Comparison of ENCODE assay signal across 9 cellular contexts in the genomic region with DNA sequence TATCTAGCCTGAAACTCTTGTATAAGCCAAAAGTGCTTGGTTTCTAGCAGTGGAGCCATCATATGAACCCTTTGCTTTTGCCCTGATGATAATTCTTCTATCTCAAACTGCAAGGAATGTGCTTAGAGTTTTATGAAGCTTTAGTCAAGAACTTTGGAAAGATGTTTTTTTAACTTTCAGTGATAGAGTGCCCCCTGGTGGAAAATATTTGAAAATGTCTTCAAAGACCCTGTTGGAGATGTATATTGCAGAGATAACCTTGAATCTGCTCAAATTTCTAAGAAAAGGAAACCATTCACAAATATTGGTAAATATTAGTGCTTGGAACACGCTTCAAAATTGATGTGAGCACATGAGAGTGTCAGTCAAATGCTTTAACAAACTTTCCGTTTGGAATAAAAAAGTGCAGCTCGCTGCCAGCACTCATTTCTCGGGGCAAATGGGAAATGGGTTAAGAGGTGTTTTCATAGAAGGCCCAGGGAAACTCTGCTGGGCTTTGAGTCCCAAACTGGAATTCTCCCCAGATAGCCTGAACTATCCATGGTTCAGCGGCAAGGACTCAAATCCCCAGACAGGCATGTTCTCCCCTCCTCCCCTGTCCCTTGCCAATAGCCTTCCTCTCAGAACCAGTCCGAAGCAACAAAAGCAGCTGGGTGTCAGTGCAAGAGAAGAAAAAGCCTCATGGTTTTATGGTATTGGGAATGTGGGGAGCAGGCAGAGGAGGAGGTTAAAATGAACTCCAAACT.
DNase-seq lines count a peak whose midpoint lies in the region; ATAC-seq and TF ChIP-seq lines count a peak whose summit lies in the region.
"Had no signal": no experiment of that assay in that cellular context is flagged by ENCODE, and none has a peak within 500 bp of the region (broad histone marks: within the 10 kb centered on the region; RNA-seq: fewer than 3 reads in every experiment).

No MANE protein-coding gene starts in this region.

- H3K27me3 ChIP-seq in OCI-LY1 (ENCODE audit: insufficient read depth, low read length) (no peaks in the 10 kb centered on the region), endodermal cell (ENCODE audit: control insufficient read depth, insufficient read depth, low read length, poor library complexity, severe bottlenecking) (no peaks in the 10 kb centered on the region)

- H3K4me2 ChIP-seq in OCI-LY1 (ENCODE audit: low read length), result no peak overlapping the region

- H4K20me1 ChIP-seq in OCI-LY1 (ENCODE audit: insufficient read depth, low read length), result no peaks in the 10 kb centered on the region

- peaks cover 60% of the 10 kb centered on the region for H3K36me3 Mint-ChIP-seq in endodermal cell (ENCODE audit: low read depth)
- H3K36me3 Mint-ChIP-seq in neural crest cell (ENCODE audit: low read depth), result no peaks in the 10 kb centered on the region

- DNase-seq in AG08396 (ENCODE audit: low spot score) (peak; percentile 58), endodermal cell (peak; percentile 63), neural crest cell (ENCODE audit: low read depth, low spot score) (no peak), cerebellar nuclear complex (lab: John Stamatoyannopoulos, UW) (no peak)

- TF ChIP-seq CTCF in GM12873 (IDR thresholded peaks at IDR 0.05; ENCODE audit: insufficient read depth, low read depth, low read length, missing control alignments) (peak; percentile 47), OCI-LY1 (IDR thresholded peaks at IDR 0.05; ENCODE audit: low read length) (peak; percentile 45; the same call in 1 of the 2 replicates), endodermal cell (conservative IDR thresholded peaks at IDR 0.05) (peak; percentile 85), neural crest cell (conservative IDR thresholded peaks at IDR 0.05) (peak; percentile 83)

- no peaks in the 10 kb centered on the region for H3K9me2 ChIP-seq in OCI-LY1 (ENCODE audit: low read depth, low read length)

- H3K36me3 ChIP-seq in OCI-LY1 (ENCODE audit: insufficient read depth, low read length) (no peaks in the 10 kb centered on the region), endodermal cell (ENCODE audit: control insufficient read depth, insufficient read depth, low read length) (peaks cover 93% of the 10 kb centered on the region)

- peak overlapping the region; percentile 83 for H3K27ac Mint-ChIP-seq in endodermal cell
- no peak overlapping the region for H3K27ac Mint-ChIP-seq in neural crest cell (ENCODE audit: unreplicated experiment)

- H3K27me3 Mint-ChIP-seq in endodermal cell (ENCODE audit: insufficient read depth) (no peaks in the 10 kb centered on the region), neural crest cell (ENCODE audit: low read depth) (no peaks in the 10 kb centered on the region)

- no peak overlapping the region for H3K27ac ChIP-seq in OCI-LY1 (ENCODE audit: low read depth, low read length, poor library complexity, severe bottlenecking)
- H3K27ac ChIP-seq in endodermal cell (ENCODE audit: low read depth, low read length), result no peak overlapping the region
- H3K27ac ChIP-seq: epithelial cell of prostate had no signal

- H2AFZ ChIP-seq in OCI-LY1 (ENCODE audit: low read length), result no peak overlapping the region

- H3K4me1 ChIP-seq in OCI-LY1 (ENCODE audit: insufficient read depth, low read length, severe bottlenecking) (no peaks in the 10 kb centered on the region), endodermal cell (ENCODE audit: control insufficient read depth, insufficient read depth, low read length) (peaks cover 4% of the 10 kb centered on the region)

- H3K4me3 ChIP-seq in OCI-LY1 (ENCODE audit: low read depth, low read length, poor library complexity, severe bottlenecking) (no peak overlapping the region), endodermal cell (ENCODE audit: low read length) (no peak overlapping the region)

- 33 to 55% methylated on average over 2 to 6 of the region's 6 CpGs for WGBS in endodermal cell (ENCODE audit: insufficient coverage in 1 of 2, insufficient read length in 1 of 2), 2 experiments

- ATAC-seq in HG03565 (IDR thresholded peaks at IDR 0.05; ENCODE audit: unreplicated experiment) (no peak), HG03354 (IDR thresholded peaks at IDR 0.05; ENCODE audit: poor library complexity, severe bottlenecking, unreplicated experiment) (no peak)

- H3K9me3 Mint-ChIP-seq in endodermal cell, result peaks cover 2% of the 10 kb centered on the region
- H3K9me3 Mint-ChIP-seq in neural crest cell, result no peaks in the 10 kb centered on the region

- H3K9me3 ChIP-seq in OCI-LY1 (ENCODE audit: low read length) (no peaks in the 10 kb centered on the region), endodermal cell (ENCODE audit: control insufficient read depth, low read length) (no peaks in the 10 kb centered on the region)

- H3K79me2 ChIP-seq in OCI-LY1 (ENCODE audit: insufficient read depth, low read length), result no peaks in the 10 kb centered on the region

- H3K4me1 Mint-ChIP-seq in endodermal cell, result peaks cover 17% of the 10 kb centered on the region
- no peaks in the 10 kb centered on the region for H3K4me1 Mint-ChIP-seq in neural crest cell

- no peaks in the 10 kb centered on the region for H3F3A ChIP-seq in OCI-LY1 (ENCODE audit: insufficient read depth, low read length)

- H3K9ac ChIP-seq in OCI-LY1 (ENCODE audit: low read length) (no peak overlapping the region), endodermal cell (ENCODE audit: extremely low read depth, low read length, poor library complexity, severe bottlenecking) (no peak overlapping the region)

- H3K4me3 Mint-ChIP-seq in endodermal cell (no peak overlapping the region), neural crest cell (no peak overlapping the region)

Comparison
In these comparisons a context has a peak if more than half of its experiments do, and no peak if none do; other contexts are left out.
1. DNase-seq: peak in AG08396 (single experiment) and endodermal cell (single experiment); none in neural crest cell (single experiment) and cerebellar nuclear complex (0 of 2).
2. Peak in every context shown above with its lines, with median percentiles within 50 percentile points of each other: CTCF ChIP-seq.